9 cellular contexts compared by ENCODE assay signal in the genomic region with DNA sequence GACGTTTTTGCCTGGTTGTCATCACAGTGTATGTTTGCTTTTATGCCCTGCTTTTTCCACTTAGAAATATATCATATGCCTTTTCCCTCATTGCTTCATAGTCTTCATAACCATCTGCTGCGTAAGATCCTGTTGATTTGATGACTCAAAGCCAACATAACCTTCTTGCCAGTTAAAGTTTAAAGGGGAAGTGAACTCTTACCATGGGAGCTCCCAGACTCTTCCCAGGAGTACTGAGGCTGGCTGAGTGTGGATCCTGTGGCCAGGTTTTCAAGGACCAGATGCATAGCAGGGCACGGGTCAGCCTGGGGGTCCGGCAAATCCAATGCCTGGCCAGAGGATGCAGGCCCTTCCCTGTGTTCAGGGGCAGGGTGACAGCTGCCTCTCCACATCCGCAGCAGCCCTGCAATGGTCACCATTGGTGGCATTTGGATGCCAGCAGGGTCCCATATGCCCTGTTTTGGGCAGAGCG. TPM values are rescaled to one million over a fixed set of nuclear protein-coding genes. Genes with fewer than 3 reads are reported as not detected.
DNase-seq lines count a peak whose midpoint lies in the region; ATAC-seq and TF ChIP-seq lines count a peak whose summit lies in the region.
"Had no signal": no experiment of that assay in that cellular context is flagged by ENCODE, and none has a peak within 500 bp of the region (broad histone marks: within the 10 kb centered on the region; RNA-seq: fewer than 3 reads in every experiment).

No MANE protein-coding gene starts in this region.

- BruUV-seq in HCT116 (replicated peaks; lab: Mats Ljungman, UMichigan) = no TSS peak

- H4K20me1 ChIP-seq in HCT116 (ENCODE audit: insufficient read depth) = no peaks in the 10 kb centered on the region

- RAD21 ChIA-PET in HCT116 (lab: Charles Lee; ENCODE audit: low non-redundant PET in 1 of 2, low total read pairs in 2 of 2, uncharacterized antibody in 2 of 2, unreplicated experiment in 2 of 2) = no interaction called here

- H3K36me3 Mint-ChIP-seq in T-helper 17 cell (ENCODE audit: low read depth) = peaks cover 3% of the 10 kb centered on the region

- no peak overlapping the region for H2AFZ ChIP-seq in HCT116 (ENCODE audit: low read depth, low read length, poor library complexity, severe bottlenecking)

- H3K9me3 ChIP-seq in HCT116 (ENCODE audit: control insufficient read depth in 1 of 2, insufficient read depth in 1 of 2, low read depth in 1 of 2, low read length in 2 of 2) = no peaks in the 10 kb centered on the region
- H3K9me3 ChIP-seq in T-helper 17 cell (ENCODE audit: control insufficient read depth, low read length, poor library complexity, severe bottlenecking) = no peaks in the 10 kb centered on the region
- H3K9me3 ChIP-seq in spleen = peaks cover 0 to 20% (median 17%) of the 10 kb centered on the region in 8 donors

- H3K27ac ChIP-seq in HCT116 (ENCODE audit: low read depth, low read length) (no peak overlapping the region), spleen (peak overlapping the region in 5 of 8 donors; percentile 38 to 63 (median 61))

- H3K4me3 ChIP-seq in HCT116 (replicated peaks in 1 of 2; ENCODE audit: low read depth in 1 of 2, low read length in 2 of 2) (no peak overlapping the region), spleen (no peak overlapping the region)

- peak overlapping the region; percentile 27 for H3K27ac Mint-ChIP-seq in T-helper 17 cell
- H3K27ac Mint-ChIP-seq: T-helper 1 cell treated with Interleukin-12 subunit alpha and Interleukin-12 subunit beta and Interleukin-4 antibody, amounts not matched to agents 30 μg/mL and 1 μg/mL, for 36 hours had no signal

- no peak for TF ChIP-seq RAD21 in HCT116 (IDR thresholded peaks at IDR 0.05; ENCODE audit: low read depth)

- H3K4me2 ChIP-seq in HCT116 (ENCODE audit: low read length) = peak overlapping the region; percentile 23

- H3K79me2 ChIP-seq in HCT116 (ENCODE audit: insufficient read depth, low read length) = peaks cover 83% of the 10 kb centered on the region

- intact Hi-C loops in HCT116 (cut with micrococcal nuclease) (no loop called here), spleen (cut with DNase I; ENCODE audit: low total_unique reads) (no loop called here)

- DNase-seq in HCT116 (ENCODE audit: low read depth, low spot score) = no peak
- no peak for DNase-seq in T-helper 17 cell
- DNase-seq in glomerular visceral epithelial cell (ENCODE audit: extremely low spot score) = peak; percentile 60
- no peak for DNase-seq in spleen
- no peak for DNase-seq in NCI-H2107 treated with DMSO at 0.1 percent for 48 hours (lab: John Stamatoyannopoulos, UW; ENCODE audit: unreplicated experiment)
- no peak for DNase-seq in GM10248 (ENCODE audit: extremely low spot score)
- no peak for DNase-seq in NCI-H1694 (lab: John Stamatoyannopoulos, UW)
- DNase-seq in NK-92 treated with Interleukin-12 subunit alpha and Interleukin-12 subunit beta, amount 100 ng/mL, for 24 hours (lab: John Stamatoyannopoulos, UW) = no peak

- H3K9ac ChIP-seq in HCT116 (ENCODE audit: low read length) = no peak overlapping the region

- no peak overlapping the region for H3K4me3 Mint-ChIP-seq in T-helper 17 cell
- H3K4me3 Mint-ChIP-seq: T-helper 1 cell treated with Interleukin-12 subunit alpha and Interleukin-12 subunit beta and Interleukin-4 antibody, amounts not matched to agents 30 μg/mL and 1 μg/mL, for 36 hours had no signal

- TF ChIP-seq POLR2A in HCT116 (IDR thresholded peaks at IDR 0.05; ENCODE audit: borderline replicate concordance, extremely low read depth, insufficient read depth, insufficient read length) = no peak
- no peak for TF ChIP-seq POLR2A in spleen (IDR thresholded peaks at IDR 0.05)

- H3K4me1 ChIP-seq in HCT116 (ENCODE audit: control insufficient read depth in 1 of 2, insufficient read depth in 2 of 2, low read length in 2 of 2) (peaks cover 0 to 47% of the 10 kb centered on the region in 2 experiments; a peak in 3 of 4 replicates), spleen (peaks cover 0 to 63% (median 34%) of the 10 kb centered on the region in 6 donors)

- 0 out of 2 replicates have a peak, but pooled peaks have one; percentile 47 for ATAC-seq in HCT116
- peak; percentile 25 for ATAC-seq in T-helper 17 cell

- CTCF ChIA-PET in HCT116 (lab: Charles Lee) = interaction anchor here (1.0 kb wide), 1 partner anchor 9 kb away, joined by 6 read pairs; no protein-coding TSS in a partner anchor
- CTCF ChIA-PET in GM10248 (lab: Yijun Ruan, JAX) = interaction anchor here (1.0 to 3.3 kb wide), 3 partner anchors 9 to 15 kb away, joined by 3 to 22 read pairs (median 5); no protein-coding TSS in a partner anchor

- H3K27me3 ChIP-seq in HCT116 (ENCODE audit: insufficient read depth, low read length) = no peaks in the 10 kb centered on the region
- H3K27me3 ChIP-seq in spleen (replicated peaks in 1 of 7) = no peaks in the 10 kb centered on the region

- H3K9me2 ChIP-seq in HCT116 (ENCODE audit: insufficient read depth) = no peaks in the 10 kb centered on the region

- H3K4me1 Mint-ChIP-seq in T-helper 17 cell = peaks cover 18% of the 10 kb centered on the region

- no peaks in the 10 kb centered on the region for H3K27me3 Mint-ChIP-seq in T-helper 17 cell

- TF ChIP-seq CTCF in HCT116 (IDR thresholded peaks at IDR 0.05 in 2 of 3, conservative IDR thresholded peaks at IDR 0.05 in 1 of 3; ENCODE audit: borderline replicate concordance in 1 of 3, insufficient read depth in 1 of 3, low read depth in 2 of 3, low read length in 2 of 3) (no peak), spleen (IDR thresholded peaks at IDR 0.05 in 8 of 11, conservative IDR thresholded peaks at IDR 0.05 in 3 of 11) (no peak), GM10248 (IDR thresholded peaks at IDR 0.05; ENCODE audit: control extremely low read depth, extremely low read depth, low read depth, missing control alignments) (no peak)

- WGBS in spleen, 5 donors = 32 to 74% (median 54%) methylated on average over 3 to 6 of the region's 6 CpGs

- no peaks in the 10 kb centered on the region; a peak in 1 of 4 replicates for H3K36me3 ChIP-seq in HCT116 (ENCODE audit: control insufficient read depth in 1 of 2, insufficient read depth in 2 of 2, low read length in 2 of 2)
- H3K36me3 ChIP-seq in spleen = peaks cover 0 to 35% (median 0%) of the 10 kb centered on the region in 6 donors

- POLR2A ChIA-PET in HCT116 (lab: Charles Lee) = no interaction called here
- POLR2A ChIA-PET in GM10248 (lab: Yijun Ruan, JAX) = no interaction called here

TF ChIP-seq in HCT116, 20 proteins besides CTCF, POLR2A, EP300 and RAD21:
- TF ChIP-seq FOSL1 (IDR thresholded peaks at IDR 0.05; ENCODE audit: low read depth) = peak; percentile 59; the same call in 1 of the 2 replicates
- TF ChIP-seq, protein P1, sequence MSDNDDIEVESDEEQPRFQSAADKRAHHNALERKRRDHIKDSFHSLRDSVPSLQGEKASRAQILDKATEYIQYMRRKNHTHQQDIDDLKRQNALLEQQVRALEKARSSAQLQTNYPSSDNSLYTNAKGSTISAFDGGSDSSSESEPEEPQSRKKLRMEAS (IDR thresholded peaks at IDR 0.05) = 0 out of 2 replicates have a peak, but pooled peaks have one; percentile 17
- no peak for TF ChIP-seq YY1 (IDR thresholded peaks at IDR 0.05; ENCODE audit: extremely low read depth, insufficient replicate concordance, low read depth, low read length)
- TF ChIP-seq CEBPB (IDR thresholded peaks at IDR 0.05; ENCODE audit: low read depth) = peak; percentile 83
- TF ChIP-seq CBX3 (IDR thresholded peaks at IDR 0.05; ENCODE audit: low read depth) = 0 out of 2 replicates have a peak, but pooled peaks have one; percentile 30
- peak; percentile 55; the same call in 1 of the 2 replicates for TF ChIP-seq SP1 (IDR thresholded peaks at IDR 0.05; ENCODE audit: low read depth)
- peak; percentile 43; the same call in 1 of the 2 replicates for TF ChIP-seq JUND (IDR thresholded peaks at IDR 0.05)
- TF ChIP-seq ELF1 (IDR thresholded peaks at IDR 0.05; ENCODE audit: borderline replicate concordance, low read depth) = no peak

RNA-seq across cellular contexts. Expression of gene SACM1L, which starts 42.0 kb away (rescaled TPM):
- total RNA-seq in HCT116 (2021; ENCODE audit: unreplicated experiment) (27.3 TPM), T-helper 17 cell (10 to 100 TPM; 61.0 to 62.5 TPM), spleen (10 to 100 TPM; 55.5 to 93.7 (median 67.5) TPM)
- polyA plus RNA-seq in HCT116 (2012) = 10.0 and 12.3 TPM in 2 replicates
- 10 to 100 TPM; 21.0 to 28.2 (median 27.9) TPM for polyA plus RNA-seq in spleen

RNA-seq across cellular contexts. Expression of gene LIMD1, which starts 52.6 kb away (rescaled TPM):
- 40.8 TPM for total RNA-seq in HCT116 (2021; ENCODE audit: unreplicated experiment)
- polyA plus RNA-seq in HCT116 (2012) = 18.7 and 23.4 TPM in 2 replicates
- 10 to 100 TPM; 17.2 to 34.1 TPM for total RNA-seq in T-helper 17 cell
- 10 to 100 TPM; 41.5 to 58.5 (median 49.8) TPM for total RNA-seq in spleen
- 10 to 100 TPM in 1 of 3 donors, 1 to 10 TPM in 2; 5.3 to 15.9 (median 6.5) TPM for polyA plus RNA-seq in spleen
